ENCODE assay signal across 10 cellular contexts in genomic region chrX:154645745-154646378, GRCh38. TPM values are rescaled to one million over a fixed set of nuclear protein-coding genes. Genes with fewer than 3 reads are reported as not detected.
DNase-seq lines count a peak whose midpoint lies in the region; ATAC-seq, FAIRE-seq and TF ChIP-seq lines count a peak whose summit lies in the region.
"Not testable (repeated sequence)": the region's sequence is repeated elsewhere in the genome, so short reads cannot be mapped to it uniquely, and the experiment has no call there.
"Had no signal": no experiment of that assay in that cellular context is flagged by ENCODE, and none has a peak within 500 bp of the region (broad histone marks: within the 10 kb centered on the region; RNA-seq: fewer than 3 reads in every experiment).

No MANE protein-coding gene starts in this region.

- not testable (repeated sequence) for H3K27ac ChIP-seq in CD4-positive, alpha-beta T cell (ENCODE audit: low read depth, low read length); endothelial cell of umbilical vein (ENCODE audit: insufficient read depth, low read depth, low read length)

- not testable (repeated sequence) for H2AFZ ChIP-seq in endothelial cell of umbilical vein (ENCODE audit: low read depth, low read length)

- H3K9me3 ChIP-seq in CD4-positive, alpha-beta T cell (ENCODE audit: control insufficient read depth, low read length); endothelial cell of umbilical vein (replicated peaks; ENCODE audit: control insufficient read depth, insufficient read depth, low read length): not testable (repeated sequence)

- not testable (repeated sequence) for H3K36me3 Mint-ChIP-seq in CD4-positive, alpha-beta T cell (ENCODE audit: low read depth); activated T-cell treated with anti-CD3 and anti-CD28 coated beads, Interleukin-2, amount 50 U/mL, for 4 hours (ENCODE audit: insufficient read depth); activated naive CD8-positive, alpha-beta T cell treated with anti-CD3 and anti-CD28 coated beads, Interleukin-2, amount 50 U/mL, for 24 hours (ENCODE audit: low read depth); natural killer cell treated with Interleukin-12 subunit alpha and Interleukin-12 subunit beta and Interleukin-15 and Interleukin-18, amount 100 ng/mL, for 72 hours

- not testable (repeated sequence) for H4K20me1 ChIP-seq in endothelial cell of umbilical vein (replicated peaks; ENCODE audit: control insufficient read depth, extremely low read depth, insufficient read depth, low read length)

- DNase-seq in CD4-positive, alpha-beta T cell; GM18507 (ENCODE audit: extremely low spot score, insufficient read length, low read depth); activated T-cell treated with anti-CD3 and anti-CD28 coated beads, Interleukin-2, amount 50 U/mL, for 4 hours; activated naive CD8-positive, alpha-beta T cell treated with anti-CD3 and anti-CD28 coated beads, Interleukin-2, amount 50 U/mL, for 24 hours; endothelial cell of umbilical vein (ENCODE audit: low read depth, low spot score); natural killer cell treated with Interleukin-12 subunit alpha and Interleukin-12 subunit beta and Interleukin-15 and Interleukin-18, amount 100 ng/mL, for 72 hours (ENCODE audit: low spot score): not testable (repeated sequence)

- not testable (repeated sequence) for H3K9ac ChIP-seq in endothelial cell of umbilical vein (replicated peaks; ENCODE audit: extremely low read depth, insufficient read depth, low read length)

- dilution Hi-C loops in endothelial cell of umbilical vein (cut with MboI; ENCODE audit: extremely low pct_ligation_motif_present, low sequenced_read_pairs), result not testable (repeated sequence)

- H3K36me3 ChIP-seq in endothelial cell of umbilical vein (ENCODE audit: control insufficient read depth in 2 of 2, extremely low read depth in 1 of 2, insufficient read depth in 2 of 2, low read length in 2 of 2), result not testable (repeated sequence)

- not testable (repeated sequence) for H3K9me1 ChIP-seq in endothelial cell of umbilical vein (replicated peaks; ENCODE audit: control insufficient read depth, extremely low read depth, insufficient read depth, low read length)

- CTCF ChIA-PET in CD4-positive, alpha-beta T cell (lab: Charles Lee); endothelial cell of umbilical vein (lab: Charles Lee): not testable (repeated sequence)

- not testable (repeated sequence) for H3K4me1 ChIP-seq in endothelial cell of umbilical vein (ENCODE audit: control insufficient read depth, extremely low read depth, insufficient read depth, low read length)

- POLR2A ChIA-PET in CD4-positive, alpha-beta T cell (lab: Charles Lee); endothelial cell of umbilical vein (lab: Charles Lee): not testable (repeated sequence)

- H3K4me3 Mint-ChIP-seq in CD4-positive, alpha-beta T cell; activated T-cell treated with anti-CD3 and anti-CD28 coated beads, Interleukin-2, amount 50 U/mL, for 4 hours; activated naive CD8-positive, alpha-beta T cell treated with anti-CD3 and anti-CD28 coated beads, Interleukin-2, amount 50 U/mL, for 24 hours; natural killer cell treated with Interleukin-12 subunit alpha and Interleukin-12 subunit beta and Interleukin-15 and Interleukin-18, amount 100 ng/mL, for 72 hours: not testable (repeated sequence)

- not testable (repeated sequence) for H3K4me1 Mint-ChIP-seq in CD4-positive, alpha-beta T cell (ENCODE audit: low read depth); activated T-cell treated with anti-CD3 and anti-CD28 coated beads, Interleukin-2, amount 50 U/mL, for 4 hours (ENCODE audit: low read depth); activated naive CD8-positive, alpha-beta T cell treated with anti-CD3 and anti-CD28 coated beads, Interleukin-2, amount 50 U/mL, for 24 hours; natural killer cell treated with Interleukin-12 subunit alpha and Interleukin-12 subunit beta and Interleukin-15 and Interleukin-18, amount 100 ng/mL, for 72 hours (ENCODE audit: low read depth in 2 of 2)

- H3K4me2 ChIP-seq in endothelial cell of umbilical vein (ENCODE audit: insufficient read depth, low read length), result not testable (repeated sequence)

- peak; percentile 76 for ATAC-seq in CD4-positive, alpha-beta T cell (ENCODE audit: poor library complexity)
- ATAC-seq in activated CD4-positive, CD25-positive, alpha-beta regulatory T cell treated with anti-CD3 and anti-CD28 coated beads, Interleukin-2, amount 50 U/mL, for 24 hours, result peak; percentile 48 to 58
- ATAC-seq in activated T-cell treated with anti-CD3 and anti-CD28 coated beads, Interleukin-2, amount 50 U/mL, for 4 hours, result peak; percentile 72 to 80
- peak; percentile 82 for ATAC-seq in activated naive CD8-positive, alpha-beta T cell treated with anti-CD3 and anti-CD28 coated beads, Interleukin-2, amount 50 U/mL, for 24 hours
- peak; percentile 74 to 89 for ATAC-seq in natural killer cell treated with Interleukin-12 subunit alpha and Interleukin-12 subunit beta and Interleukin-15 and Interleukin-18, amount 100 ng/mL, for 72 hours

- H3K79me2 ChIP-seq in endothelial cell of umbilical vein (ENCODE audit: control insufficient read depth, insufficient read depth, low read length), result not testable (repeated sequence)

- peak; percentile 69 for FAIRE-seq in GM18507 (lab: Jason Lieb, UNC)
- peak; percentile 78 for FAIRE-seq in endothelial cell of umbilical vein (lab: Jason Lieb, UNC)

- not testable (repeated sequence) for H3K27me3 ChIP-seq in CD4-positive, alpha-beta T cell (ENCODE audit: control insufficient read depth, insufficient read depth, low read length); endothelial cell of umbilical vein (ENCODE audit: control insufficient read depth in 2 of 2, insufficient read depth in 2 of 2, low read length in 2 of 2)

- not testable (repeated sequence) for H3K9me3 Mint-ChIP-seq in CD4-positive, alpha-beta T cell; activated T-cell treated with anti-CD3 and anti-CD28 coated beads, Interleukin-2, amount 50 U/mL, for 4 hours; activated naive CD8-positive, alpha-beta T cell treated with anti-CD3 and anti-CD28 coated beads, Interleukin-2, amount 50 U/mL, for 24 hours; natural killer cell treated with Interleukin-12 subunit alpha and Interleukin-12 subunit beta and Interleukin-15 and Interleukin-18, amount 100 ng/mL, for 72 hours

- not testable (repeated sequence) for H3K27ac Mint-ChIP-seq in CD4-positive, alpha-beta T cell; activated naive CD8-positive, alpha-beta T cell treated with anti-CD3 and anti-CD28 coated beads, Interleukin-2, amount 50 U/mL, for 24 hours; natural killer cell treated with Interleukin-12 subunit alpha and Interleukin-12 subunit beta and Interleukin-15 and Interleukin-18, amount 100 ng/mL, for 72 hours

- intact Hi-C loops in CD4-positive, alpha-beta T cell (cut with DNase I, micrococcal nuclease); endothelial cell of umbilical vein (cut with micrococcal nuclease): not testable (repeated sequence)

- not testable (repeated sequence) for H3K27me3 Mint-ChIP-seq in CD4-positive, alpha-beta T cell; activated T-cell treated with anti-CD3 and anti-CD28 coated beads, Interleukin-2, amount 50 U/mL, for 4 hours (ENCODE audit: low read depth); activated naive CD8-positive, alpha-beta T cell treated with anti-CD3 and anti-CD28 coated beads, Interleukin-2, amount 50 U/mL, for 24 hours; natural killer cell treated with Interleukin-12 subunit alpha and Interleukin-12 subunit beta and Interleukin-15 and Interleukin-18, amount 100 ng/mL, for 72 hours

- BruUV-seq in endothelial cell of umbilical vein (replicated peaks; lab: Mats Ljungman, UMichigan), result not testable (repeated sequence)

- TF ChIP-seq POLR2A in endothelial cell of umbilical vein (IDR thresholded peaks at IDR 0.05; ENCODE audit: low read depth, low read length), result not testable (repeated sequence)

- H3K4me3 ChIP-seq in endothelial cell of umbilical vein (replicated peaks in 1 of 3; ENCODE audit: insufficient read depth in 1 of 3, low read depth in 1 of 3, low read length in 3 of 3), result not testable (repeated sequence)

- not testable (repeated sequence) for TF ChIP-seq CTCF in CD4-positive, alpha-beta T cell (IDR thresholded peaks at IDR 0.05); endothelial cell of umbilical vein (IDR thresholded peaks at IDR 0.05; ENCODE audit: extremely low read depth in 1 of 2, insufficient read depth in 1 of 2, low read depth in 1 of 2, low read length in 2 of 2)

RNA-seq across cellular contexts. Expression of gene CTAG2, which starts 7.5 kb away (rescaled TPM):
- not detected for total RNA-seq in CD4-positive, alpha-beta T cell
- total RNA-seq in activated T-cell treated with anti-CD3 and anti-CD28 coated beads, Interleukin-2, amount 50 U/mL, for 4 hours, result 1 to 10 TPM in 1 of 3 donors, not detected in 2; 6.1 TPM
- not detected in 2 replicates for total RNA-seq in endothelial cell of umbilical vein
- not detected in 2 replicates for polyA plus RNA-seq in endothelial cell of umbilical vein
- not detected in 2 replicates for polyA plus RNA-seq in endothelial cell of umbilical vein (2011; cell fraction: cytosol; rRNA removed)
- not detected in 2 replicates for polyA plus RNA-seq in endothelial cell of umbilical vein (2011; cell fraction: nucleus; rRNA removed)
- 0.49 and 0.98 TPM in 2 replicates for polyA plus RNA-seq in endothelial cell of umbilical vein (2012)
- polyA minus RNA-seq in endothelial cell of umbilical vein, result 0.41 and 1.6 TPM in 2 replicates
- not detected for polyA minus RNA-seq in endothelial cell of umbilical vein (2011; cell fraction: cytosol; rRNA and poly(A)+ RNA removed)
- polyA minus RNA-seq in endothelial cell of umbilical vein (2011; cell fraction: nucleus; rRNA and poly(A)+ RNA removed), result not detected in 2 replicates
- not detected for total RNA-seq in natural killer cell treated with Interleukin-12 subunit alpha and Interleukin-12 subunit beta and Interleukin-15 and Interleukin-18, amount 100 ng/mL, for 72 hours
- total RNA-seq: H4, HFFc6 had no signal
- polyA plus RNA-seq: IgD-negative memory B cell had no signal

RNA-seq across cellular contexts. Expression of gene CTAG1B, which starts 26.8 kb away (rescaled TPM):
- not detected for total RNA-seq in CD4-positive, alpha-beta T cell
- total RNA-seq in activated T-cell treated with anti-CD3 and anti-CD28 coated beads, Interleukin-2, amount 50 U/mL, for 4 hours, result not detected
- not detected in 2 replicates for total RNA-seq in endothelial cell of umbilical vein
- not detected in 2 replicates for polyA plus RNA-seq in endothelial cell of umbilical vein
- not detected in 2 replicates for polyA plus RNA-seq in endothelial cell of umbilical vein (2011; cell fraction: cytosol; rRNA removed)
- not detected in 2 replicates for polyA plus RNA-seq in endothelial cell of umbilical vein (2011; cell fraction: nucleus; rRNA removed)
- polyA plus RNA-seq in endothelial cell of umbilical vein (2012), result not detected in 2 replicates
- polyA minus RNA-seq in endothelial cell of umbilical vein, result not detected in 2 replicates
- polyA minus RNA-seq in endothelial cell of umbilical vein (2011; cell fraction: cytosol; rRNA and poly(A)+ RNA removed), result not detected
- not detected in 2 replicates for polyA minus RNA-seq in endothelial cell of umbilical vein (2011; cell fraction: nucleus; rRNA and poly(A)+ RNA removed)
- total RNA-seq in natural killer cell treated with Interleukin-12 subunit alpha and Interleukin-12 subunit beta and Interleukin-15 and Interleukin-18, amount 100 ng/mL, for 72 hours, result not detected
- total RNA-seq: H4, HFFc6 had no signal
- polyA plus RNA-seq: IgD-negative memory B cell had no signal
